In the genomic region with DNA sequence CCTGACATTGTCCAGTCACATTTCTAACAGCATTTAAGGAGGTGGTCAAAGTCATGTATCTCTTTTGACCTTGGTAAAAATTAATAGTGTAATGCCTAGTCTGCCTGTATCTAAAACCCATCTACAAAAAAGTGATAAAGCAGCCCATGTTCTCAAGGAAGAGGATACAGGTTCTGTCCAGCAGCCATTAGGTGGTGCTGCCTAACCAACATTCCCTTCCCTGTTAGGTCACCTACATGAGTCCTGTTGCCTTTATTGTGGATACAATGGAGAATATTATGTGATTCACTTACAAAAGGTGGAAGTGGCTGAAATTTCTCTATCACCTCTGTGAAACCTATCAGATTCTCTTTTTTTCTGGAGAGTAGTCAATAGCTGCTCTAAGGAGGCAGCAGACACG, we compare ENCODE assay signal across 8 cellular contexts. TPM values are rescaled to one million over a fixed set of nuclear protein-coding genes. Genes with fewer than 3 reads are reported as not detected.
DNase-seq lines count a peak whose midpoint lies in the region; ATAC-seq, FAIRE-seq and TF ChIP-seq lines count a peak whose summit lies in the region.

No MANE protein-coding gene starts in this region.

- H3K36me3 ChIP-seq in mesendoderm (ENCODE audit: control insufficient read depth, insufficient read depth, low read length) = no peaks in the 10 kb centered on the region

- ATAC-seq in GM19467 (IDR thresholded peaks at IDR 0.05; ENCODE audit: unreplicated experiment) (no peak), HG02938 (IDR thresholded peaks at IDR 0.05; ENCODE audit: unreplicated experiment) (no peak)

- no peak overlapping the region for H3K4me2 ChIP-seq in mesendoderm (ENCODE audit: low read length)

- in situ Hi-C loops in ACHN (cut with HindIII; ENCODE audit: low pct_ligation_motif_present, low pct_unique_long_range_greater_than_20kb, low sequenced_read_pairs) = no loop called here

- no peak overlapping the region for H3K56ac ChIP-seq in mesendoderm (ENCODE audit: low read length)

- H3K79me2 ChIP-seq in mesendoderm (ENCODE audit: control insufficient read depth, insufficient read depth, low read length) = no peaks in the 10 kb centered on the region

- no peak overlapping the region for H4K5ac ChIP-seq in mesendoderm (ENCODE audit: low read length)

- H4K8ac ChIP-seq in mesendoderm (ENCODE audit: low read depth, low read length) = no peak overlapping the region

- no peaks in the 10 kb centered on the region for H3K4me1 ChIP-seq in mesendoderm (ENCODE audit: control insufficient read depth, low read depth, low read length)

- no peaks in the 10 kb centered on the region for H3K27me3 ChIP-seq in mesendoderm (ENCODE audit: insufficient read depth, low read length, poor library complexity)

- H3K27ac ChIP-seq in mesendoderm (ENCODE audit: low read depth, low read length) = no peak overlapping the region

- peak; percentile 18 for FAIRE-seq in GM19239 (lab: Jason Lieb, UNC)

- H2BK5ac ChIP-seq in mesendoderm (ENCODE audit: low read length) = no peak overlapping the region

- H2BK120ac ChIP-seq in mesendoderm (ENCODE audit: low read depth, low read length) = no peak overlapping the region

- no peak overlapping the region for H2AK5ac ChIP-seq in mesendoderm (ENCODE audit: low read length)

- no peak overlapping the region for H3K18ac ChIP-seq in mesendoderm (ENCODE audit: low read length)

- no peak overlapping the region for H3K4me3 ChIP-seq in cardiac fibroblast (replicated peaks in 1 of 2; ENCODE audit: low read depth in 2 of 2, low read length in 2 of 2)
- no peak overlapping the region for H3K4me3 ChIP-seq in mesendoderm (ENCODE audit: low read length)

- H3K23ac ChIP-seq in mesendoderm (ENCODE audit: low read length) = no peak overlapping the region

- H3K4ac ChIP-seq in mesendoderm (ENCODE audit: low read depth, low read length) = no peak overlapping the region

- DNase-seq in ACHN (peak; percentile 63), GM19239 (ENCODE audit: insufficient read length, low spot score) (peak; percentile 7), NCI-H1694 (lab: John Stamatoyannopoulos, UW) (peak; percentile 11), cardiac fibroblast (ENCODE audit: low read depth in 2 of 2) (peak; percentile 2 to 38), mesendoderm (peak; percentile 76)
- DNase-seq in NK-92 treated with Interleukin-12 subunit alpha and Interleukin-12 subunit beta, amount 100 ng/mL, for 24 hours (lab: John Stamatoyannopoulos, UW) = no peak

- no CpG with 5 or more reads among the region's 1 CpG for WGBS in mesendoderm (ENCODE audit: extremely low coverage, insufficient coverage, low lambda C conversion rate)

- TF ChIP-seq CTCF in cardiac fibroblast (IDR thresholded peaks at IDR 0.05; ENCODE audit: low read depth, low read length) = no peak

- no peak overlapping the region for H3K9ac ChIP-seq in mesendoderm (ENCODE audit: low read length)

- H3K79me1 ChIP-seq in mesendoderm (ENCODE audit: low read length) = no peaks in the 10 kb centered on the region

- H2BK15ac ChIP-seq in mesendoderm (replicated peaks; ENCODE audit: low read depth) = no peak overlapping the region

RNA-seq across cellular contexts. Expression of a gene that starts 52.5 kb away (rescaled TPM):
- polyA plus RNA-seq in mesendoderm (2013, experiment 1 of 2) = 0.28 TPM
- polyA plus RNA-seq in mesendoderm (2013, experiment 2 of 2) = 0.32 TPM
